1 cellular context compared by ENCODE assay signal in genomic region chr22:41446639-41447434, GRCh38.
TF ChIP-seq lines count a peak whose summit lies in the region.

A gene with protein sequence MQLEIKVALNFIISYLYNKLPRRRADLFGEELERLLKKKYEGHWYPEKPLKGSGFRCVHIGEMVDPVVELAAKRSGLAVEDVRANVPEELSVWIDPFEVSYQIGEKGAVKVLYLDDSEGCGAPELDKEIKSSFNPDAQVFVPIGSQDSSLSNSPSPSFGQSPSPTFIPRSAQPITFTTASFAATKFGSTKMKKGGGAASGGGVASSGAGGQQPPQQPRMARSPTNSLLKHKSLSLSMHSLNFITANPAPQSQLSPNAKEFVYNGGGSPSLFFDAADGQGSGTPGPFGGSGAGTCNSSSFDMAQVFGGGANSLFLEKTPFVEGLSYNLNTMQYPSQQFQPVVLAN (minus strand): TSS chr22:41446801. CDS start chr22:41437345, 9,456 bp downstream.

TF ChIP-seq in HepG2, 621 proteins besides CTCF, POLR2A, EP300 and RAD21 (continued from another document and continues in another):
- TF ChIP-seq, protein P1, sequence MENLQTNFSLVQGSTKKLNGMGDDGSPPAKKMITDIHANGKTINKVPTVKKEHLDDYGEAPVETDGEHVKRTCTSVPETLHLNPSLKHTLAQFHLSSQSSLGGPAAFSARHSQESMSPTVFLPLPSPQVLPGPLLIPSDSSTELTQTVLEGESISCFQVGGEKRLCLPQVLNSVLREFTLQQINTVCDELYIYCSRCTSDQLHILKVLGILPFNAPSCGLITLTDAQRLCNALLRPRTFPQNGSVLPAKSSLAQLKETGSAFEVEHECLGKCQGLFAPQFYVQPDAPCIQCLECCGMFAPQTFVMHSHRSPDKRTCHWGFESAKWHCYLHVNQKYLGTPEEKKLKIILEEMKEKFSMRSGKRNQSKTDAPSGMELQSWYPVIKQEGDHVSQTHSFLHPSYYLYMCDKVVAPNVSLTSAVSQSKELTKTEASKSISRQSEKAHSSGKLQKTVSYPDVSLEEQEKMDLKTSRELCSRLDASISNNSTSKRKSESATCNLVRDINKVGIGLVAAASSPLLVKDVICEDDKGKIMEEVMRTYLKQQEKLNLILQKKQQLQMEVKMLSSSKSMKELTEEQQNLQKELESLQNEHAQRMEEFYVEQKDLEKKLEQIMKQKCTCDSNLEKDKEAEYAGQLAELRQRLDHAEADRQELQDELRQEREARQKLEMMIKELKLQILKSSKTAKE (CRISPR knock-in tag; IDR thresholded peaks at IDR 0.05; ENCODE audit: borderline replicate concordance) = peak; percentile 82
- TF ChIP-seq ZNF589 (CRISPR knock-in tag; conservative IDR thresholded peaks at IDR 0.05) = peak; percentile 88
- peak; percentile 79 for TF ChIP-seq ZNF609 (CRISPR knock-in tag; IDR thresholded peaks at IDR 0.05; ENCODE audit: borderline replicate concordance)
- TF ChIP-seq, protein P2, sequence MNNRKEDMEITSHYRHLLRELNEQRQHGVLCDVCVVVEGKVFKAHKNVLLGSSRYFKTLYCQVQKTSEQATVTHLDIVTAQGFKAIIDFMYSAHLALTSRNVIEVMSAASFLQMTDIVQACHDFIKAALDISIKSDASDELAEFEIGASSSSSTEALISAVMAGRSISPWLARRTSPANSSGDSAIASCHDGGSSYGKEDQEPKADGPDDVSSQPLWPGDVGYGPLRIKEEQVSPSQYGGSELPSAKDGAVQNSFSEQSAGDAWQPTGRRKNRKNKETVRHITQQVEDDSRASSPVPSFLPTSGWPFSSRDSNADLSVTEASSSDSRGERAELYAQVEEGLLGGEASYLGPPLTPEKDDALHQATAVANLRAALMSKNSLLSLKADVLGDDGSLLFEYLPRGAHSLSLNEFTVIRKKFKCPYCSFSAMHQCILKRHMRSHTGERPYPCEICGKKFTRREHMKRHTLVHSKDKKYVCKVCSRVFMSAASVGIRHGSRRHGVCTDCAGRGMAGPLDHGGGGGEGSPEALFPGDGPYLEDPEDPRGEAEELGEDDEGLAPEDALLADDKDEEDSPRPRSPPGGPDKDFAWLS (CRISPR knock-in tag; IDR thresholded peaks at IDR 0.05; ENCODE audit: borderline replicate concordance) = peak; percentile 87; the same call in 1 of the 2 replicates
- TF ChIP-seq ZNF317 (CRISPR knock-in tag; IDR thresholded peaks at IDR 0.05) = peak; percentile 86
- peak; percentile 85; the same call in 1 of the 2 replicates for TF ChIP-seq ZNF367 (CRISPR knock-in tag; IDR thresholded peaks at IDR 0.05; ENCODE audit: borderline replicate concordance)
- TF ChIP-seq GZF1 (CRISPR knock-in tag; IDR thresholded peaks at IDR 0.05) = peak; percentile 84; the same call in 1 of the 2 replicates
- TF ChIP-seq SPEN (CRISPR knock-in tag; IDR thresholded peaks at IDR 0.05; ENCODE audit: low read depth) = peak; percentile 95
- no peak; the same call in 1 of the 2 replicates for TF ChIP-seq ZHX2 (IDR thresholded peaks at IDR 0.05; ENCODE audit: low read depth)
- peak; percentile 61 for TF ChIP-seq ZHX2 (CRISPR knock-in tag; IDR thresholded peaks at IDR 0.05; ENCODE audit: borderline replicate concordance)
- TF ChIP-seq RAD51 (IDR thresholded peaks at IDR 0.05; ENCODE audit: borderline replicate concordance) = no peak
- TF ChIP-seq ZFYVE20 (CRISPR knock-in tag; IDR thresholded peaks at IDR 0.05; ENCODE audit: borderline replicate concordance, low read depth) = peak; percentile 50; the same call in 1 of the 2 replicates
- TF ChIP-seq ZNF274 (CRISPR knock-in tag; IDR thresholded peaks at IDR 0.05) = no peak
- peak; percentile 91 for TF ChIP-seq PHF8 (CRISPR knock-in tag; IDR thresholded peaks at IDR 0.05)
- no peak; the same call in 1 of the 2 replicates for TF ChIP-seq NCOR1 (IDR thresholded peaks at IDR 0.05; ENCODE audit: borderline replicate concordance, low read length)
- peak; percentile 86; the same call in 1 of the 2 replicates for TF ChIP-seq ZBTB26 (CRISPR knock-in tag; IDR thresholded peaks at IDR 0.05; ENCODE audit: borderline replicate concordance)
- peak; percentile 95 for TF ChIP-seq ZNF672 (CRISPR knock-in tag; IDR thresholded peaks at IDR 0.05)
- TF ChIP-seq HNRNPK (IDR thresholded peaks at IDR 0.05; ENCODE audit: low read depth, low read length, poor library complexity, severe bottlenecking) = peak; percentile 97
- TF ChIP-seq TARDBP (CRISPR knock-in tag; IDR thresholded peaks at IDR 0.05) = peak; percentile 73
- peak; percentile 75; the same call in 1 of the 2 replicates for TF ChIP-seq ZNF160 (CRISPR knock-in tag; IDR thresholded peaks at IDR 0.05)
- peak; percentile 99 for TF ChIP-seq ZNF350 (CRISPR knock-in tag; IDR thresholded peaks at IDR 0.05; ENCODE audit: borderline replicate concordance, low read depth)
- peak; percentile 98 for TF ChIP-seq U2AF1 (optimal IDR thresholded peaks at IDR 0.05; ENCODE audit: low read depth, low read length)
- 0 out of 2 replicates have a peak, but pooled peaks have one; percentile 31 for TF ChIP-seq KDM6A (CRISPR knock-in tag; IDR thresholded peaks at IDR 0.05; ENCODE audit: low read depth)
- peak; percentile 92; the same call in 1 of the 2 replicates for TF ChIP-seq ZNF615 (CRISPR knock-in tag; IDR thresholded peaks at IDR 0.05; ENCODE audit: borderline replicate concordance)
- TF ChIP-seq TEAD3 (CRISPR knock-in tag; optimal IDR thresholded peaks at IDR 0.05; ENCODE audit: borderline replicate concordance) = peak; percentile 83
- no peak for TF ChIP-seq PRPF4 (IDR thresholded peaks at IDR 0.05; ENCODE audit: low read depth, low read length, poor library complexity, severe bottlenecking)
- no peak for TF ChIP-seq ZNF354B (CRISPR knock-in tag; IDR thresholded peaks at IDR 0.05)
- no peak; the same call in 1 of the 2 replicates for TF ChIP-seq ZNF460 (CRISPR knock-in tag; IDR thresholded peaks at IDR 0.05; ENCODE audit: borderline replicate concordance)
- peak; percentile 98 for TF ChIP-seq ZNF605 (CRISPR knock-in tag; IDR thresholded peaks at IDR 0.05)
- peak; percentile 51; the same call in 1 of the 2 replicates for TF ChIP-seq DPF2 (CRISPR knock-in tag; IDR thresholded peaks at IDR 0.05; ENCODE audit: borderline replicate concordance, low read depth)
- TF ChIP-seq ZNF75D (CRISPR knock-in tag; IDR thresholded peaks at IDR 0.05; ENCODE audit: borderline replicate concordance) = peak; percentile 86; the same call in 1 of the 2 replicates
- no peak for TF ChIP-seq SRSF9 (IDR thresholded peaks at IDR 0.05; ENCODE audit: borderline replicate concordance, insufficient read depth, low read depth, low read length, poor library complexity, severe bottlenecking)
- peak; percentile 96 for TF ChIP-seq ZNF331 (CRISPR knock-in tag; IDR thresholded peaks at IDR 0.05)
- TF ChIP-seq ZBTB37 (CRISPR knock-in tag; IDR thresholded peaks at IDR 0.05) = peak; percentile 25; the same call in 1 of the 2 replicates
- peak; percentile 80 for TF ChIP-seq SOX5 (CRISPR knock-in tag; IDR thresholded peaks at IDR 0.05; ENCODE audit: borderline replicate concordance)
- peak; percentile 91 for TF ChIP-seq ZSCAN31 (CRISPR knock-in tag; IDR thresholded peaks at IDR 0.05; ENCODE audit: low read depth)
- peak; percentile 74 to 79; a peak in 3 of 4 replicates for TF ChIP-seq NR2F1 (CRISPR knock-in tag; IDR thresholded peaks at IDR 0.05)
- peak; percentile 59; the same call in 1 of the 2 replicates for TF ChIP-seq ELF4 (CRISPR knock-in tag; IDR thresholded peaks at IDR 0.05; ENCODE audit: borderline replicate concordance)
- TF ChIP-seq KDM5B (CRISPR knock-in tag; IDR thresholded peaks at IDR 0.05; ENCODE audit: borderline replicate concordance) = peak; percentile 86; the same call in 1 of the 2 replicates
- TF ChIP-seq, protein P3, sequence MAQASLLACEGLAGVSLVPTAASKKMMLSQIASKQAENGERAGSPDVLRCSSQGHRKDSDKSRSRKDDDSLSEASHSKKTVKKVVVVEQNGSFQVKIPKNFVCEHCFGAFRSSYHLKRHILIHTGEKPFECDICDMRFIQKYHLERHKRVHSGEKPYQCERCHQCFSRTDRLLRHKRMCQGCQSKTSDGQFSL (CRISPR knock-in tag; IDR thresholded peaks at IDR 0.05) = peak; percentile 85; the same call in 1 of the 2 replicates
- TF ChIP-seq MBD4 (IDR thresholded peaks at IDR 0.05; ENCODE audit: borderline replicate concordance, low read length) = no peak
- TF ChIP-seq ZC3H13 (CRISPR knock-in tag; IDR thresholded peaks at IDR 0.05) = peak; percentile 97
- peak; percentile 79 for TF ChIP-seq HNF4A (CRISPR knock-in tag; IDR thresholded peaks at IDR 0.05)
- TF ChIP-seq FOXK2 (IDR thresholded peaks at IDR 0.05) = no peak
- TF ChIP-seq MBNL3 (CRISPR knock-in tag; conservative IDR thresholded peaks at IDR 0.05) = no peak
